Comparison of ENCODE assay signal across 8 cellular contexts in genomic region chr11:75399344-75400109, GRCh38. TPM values are rescaled to one million over a fixed set of nuclear protein-coding genes. Genes with fewer than 3 reads are reported as not detected.
DNase-seq lines count a peak whose midpoint lies in the region; ATAC-seq and TF ChIP-seq lines count a peak whose summit lies in the region.

Gene RPS3 (plus strand): TSS chr11:75399518. CDS start chr11:75399548, 30 bp downstream.

- peaks cover 24% of the 10 kb centered on the region for H3K4me1 ChIP-seq in BE2C
- H3K4me1 ChIP-seq in colonic mucosa = peaks cover 6% of the 10 kb centered on the region

- intact Hi-C loops in colonic mucosa (cut with DNase I) = loop anchor here (10.0 kb wide), 1 partner anchor 45 kb away; no protein-coding TSS in a partner anchor

- DNase-seq in BE2C = peak; percentile 93
- peak; percentile 93 for DNase-seq in NCI-H510A treated with DMSO at 0.1 percent for 48 hours (lab: John Stamatoyannopoulos, UW)
- peak; percentile 86 to 87 for DNase-seq in activated CD4-positive, alpha-beta T cell treated with anti-CD3 and anti-CD28 coated beads for 4 hours
- DNase-seq in colonic mucosa = peak; percentile 92
- DNase-seq in left kidney (ENCODE audit: low read depth, low spot score) = peak; percentile 98
- peak; percentile 88 to 89 for DNase-seq in stimulated activated CD4-positive, alpha-beta T cell treated with anti-CD3 and anti-CD28 coated beads, Interleukin-2, amount 100 ng/mL, for 24 hours

- peak; percentile 86 for ATAC-seq in HG03432 (IDR thresholded peaks at IDR 0.05; ENCODE audit: unreplicated experiment)

- H3K4me3 ChIP-seq in BE2C (ENCODE audit: low read depth, low read length) = peak within 1 kb of the TSS; percentile 100
- H3K4me3 ChIP-seq in colonic mucosa = peak within 1 kb of the TSS; percentile 68

- H3K9me3 ChIP-seq in BE2C (no peaks in the 10 kb centered on the region), colonic mucosa (no peaks in the 10 kb centered on the region)

- TF ChIP-seq CTCF in BE2C (IDR thresholded peaks at IDR 0.05; ENCODE audit: low read depth, low read length) = peak; percentile 19
- TF ChIP-seq CTCF in colonic mucosa (IDR thresholded peaks at IDR 0.05) = no peak

- TF ChIP-seq POLR2A in GM19099 (IDR thresholded peaks at IDR 0.05; ENCODE audit: extremely low read depth, insufficient read length, low read depth) = peak; percentile 99

- H3K9ac ChIP-seq in colonic mucosa (ENCODE audit: low read depth in 2 of 2, low read length in 2 of 2) = peak within 1 kb of the TSS; percentile 90 to 100

- H3K27me3 ChIP-seq in BE2C (no peaks in the 10 kb centered on the region), colonic mucosa (no peaks in the 10 kb centered on the region)

- H3K36me3 ChIP-seq in BE2C (peaks cover 46% of the 10 kb centered on the region), colonic mucosa (peaks cover 10% of the 10 kb centered on the region)

- peak within 1 kb of the TSS; percentile 90 for H3K27ac ChIP-seq in colonic mucosa

RNA-seq across cellular contexts. Expression of gene RPS3, which starts in this region (rescaled TPM):
- polyA plus RNA-seq in BE2C (2012; ENCODE audit: insufficient read depth, insufficient read length, low read depth) = 2,133 TPM
- total RNA-seq in colonic mucosa = 1,000 to 10,000 TPM; 2,133 to 2,596 TPM

Comparison
In these comparisons a context has a peak if more than half of its experiments do, and no peak if none do; other contexts are left out.
1. Peak in every context shown above with its lines: DNase-seq, ATAC-seq, H3K4me3 ChIP-seq and H3K27ac ChIP-seq.